Comparison of ENCODE assay signal across 8 cellular contexts in the genomic region with DNA sequence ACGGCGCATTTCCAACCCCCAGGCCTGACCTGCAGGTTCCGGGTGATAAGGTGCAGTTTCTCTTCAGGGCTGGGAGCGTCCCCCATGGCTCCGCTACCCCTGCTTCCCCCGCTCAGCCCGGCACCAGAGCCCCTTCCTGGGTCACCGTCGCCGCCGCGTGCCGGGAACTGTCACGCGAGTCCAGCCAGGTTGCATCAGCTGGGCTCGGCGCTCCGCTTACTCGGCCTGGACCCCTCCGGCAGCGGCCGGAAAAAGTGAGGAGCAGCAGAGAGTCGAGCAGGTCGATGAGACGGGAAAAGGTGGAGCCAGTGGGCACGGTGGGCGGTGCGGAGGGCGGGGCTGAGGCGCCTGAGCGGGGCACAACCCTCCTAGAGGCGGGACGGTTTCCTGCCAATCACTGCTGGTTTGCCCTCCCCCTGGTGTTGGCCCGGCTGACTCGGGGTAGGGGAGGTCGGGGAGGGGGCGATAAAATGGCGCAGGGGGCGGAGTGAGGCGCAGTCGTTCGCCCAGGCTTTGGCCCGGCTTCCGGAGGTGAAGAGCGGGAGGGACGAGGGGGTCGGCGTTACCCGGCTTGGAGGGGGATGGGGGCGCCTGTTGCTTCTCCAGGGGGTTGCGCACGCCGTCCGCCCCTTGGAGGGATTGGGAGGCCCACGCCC. TPM values are rescaled to one million over a fixed set of nuclear protein-coding genes. Genes with fewer than 3 reads are reported as not detected.
DNase-seq lines count a peak whose midpoint lies in the region; ATAC-seq and TF ChIP-seq lines count a peak whose summit lies in the region.

A gene (plus strand): TSS at position 495 of the 656 bp plus-strand sequence. CDS start 8,447 bp downstream, outside the sequence.
A gene (minus strand): TSS at position 200 of the 656 bp plus-strand sequence. CDS start 114 bp downstream, at position 86.

- peak within 1 kb of the TSS; percentile 98 for H3K4me2 ChIP-seq in PC-9

- peak within 1 kb of the TSS; percentile 89 for H2AFZ ChIP-seq in PC-9

- H3K27me3 ChIP-seq in PC-9 (ENCODE audit: insufficient read depth, low read depth) = no peaks in the 10 kb centered on the region
- no peaks in the 10 kb centered on the region for H3K27me3 ChIP-seq in mucosa of rectum (ENCODE audit: control insufficient read depth in 2 of 2, insufficient read depth in 2 of 2, low read length in 2 of 2)

- H4K20me1 ChIP-seq in PC-9 (ENCODE audit: insufficient read depth) = peaks cover 35% of the 10 kb centered on the region

- H3K4me3 ChIP-seq in Jurkat, Clone E6-1 (ENCODE audit: low read length) = peak within 1 kb of the TSS; percentile 81
- H3K4me3 ChIP-seq in PC-9 = peak within 1 kb of the TSS; percentile 99
- H3K4me3 ChIP-seq in epithelial cell of proximal tubule (ENCODE audit: low read depth, low read length) = peak within 1 kb of the TSS; percentile 99
- H3K4me3 ChIP-seq in mucosa of rectum (ENCODE audit: low read length in 2 of 2) = peak within 1 kb of the TSS; percentile 97

- H3K4me1 ChIP-seq in PC-9 (replicated peaks; ENCODE audit: insufficient read depth) (peaks cover 38% of the 10 kb centered on the region), mucosa of rectum (ENCODE audit: control insufficient read depth in 2 of 2, insufficient read depth in 2 of 2, low read length in 2 of 2) (peaks cover 22 to 24% of the 10 kb centered on the region in 2 donors)

- POLR2A ChIA-PET in PC-9 (lab: Charles Lee; ENCODE audit: unreplicated experiment) = interaction anchor here (0.6 kb wide), 1 partner anchor 28 kb away, joined by 13 read pairs; no protein-coding TSS in a partner anchor

- no peaks in the 10 kb centered on the region for H3K9me3 ChIP-seq in PC-9 (ENCODE audit: insufficient read depth, low read depth)
- no peaks in the 10 kb centered on the region for H3K9me3 ChIP-seq in mucosa of rectum (ENCODE audit: control insufficient read depth in 2 of 2, low read length in 2 of 2)

- peak; percentile 77 for ATAC-seq in GM21619 (IDR thresholded peaks at IDR 0.05; ENCODE audit: unreplicated experiment)

- H3K79me2 ChIP-seq in PC-9 (ENCODE audit: low read depth) = peaks cover 91% of the 10 kb centered on the region

- H3F3A ChIP-seq in PC-9 (ENCODE audit: insufficient read depth, low read depth) = peaks cover 9% of the 10 kb centered on the region; the same call in 1 of the 2 replicates

- CTCF ChIA-PET in PC-9 (lab: Charles Lee) = no interaction called here

- H3K36me3 ChIP-seq in PC-9 (ENCODE audit: low read depth) (peaks cover 30% of the 10 kb centered on the region), mucosa of rectum (ENCODE audit: control insufficient read depth in 2 of 2, insufficient read depth in 2 of 2, low read length in 2 of 2) (no peaks in the 10 kb centered on the region)

- TF ChIP-seq CTCF in PC-9 (conservative IDR thresholded peaks at IDR 0.05) (no peak), epithelial cell of proximal tubule (conservative IDR thresholded peaks at IDR 0.05; ENCODE audit: low read depth, low read length) (no peak)

- H3K9me2 ChIP-seq in PC-9 (ENCODE audit: insufficient read depth) = no peaks in the 10 kb centered on the region

- peak; percentile 99 for DNase-seq in DMS153 (lab: John Stamatoyannopoulos, UW)
- DNase-seq in Jurkat, Clone E6-1 (ENCODE audit: low read depth, low spot score) = peak; percentile 98
- DNase-seq in PC-9 = peak; percentile 90 to 99
- DNase-seq in activated T-cell treated with anti-CD3 and anti-CD28 coated beads, Interleukin-2, amount 50 U/mL, for 1 hour = peak; percentile 100
- DNase-seq in epithelial cell of proximal tubule (ENCODE audit: low read depth) = peak; percentile 54
- peak; percentile 100 for DNase-seq in stimulated activated CD8-positive, alpha-beta memory T cell treated with anti-CD3 and anti-CD28 coated beads, Interleukin-4, amount 100 ng/mL, for 48 hours

- peak within 1 kb of the TSS; percentile 89 for H3K27ac ChIP-seq in PC-9
- H3K27ac ChIP-seq in mucosa of rectum (ENCODE audit: low read depth in 2 of 2, low read length in 2 of 2) = peak within 1 kb of the TSS; percentile 94 to 97

- no TSS peak for BruUV-seq in PC-9 (replicated peaks; lab: Mats Ljungman, UMichigan)

- intact Hi-C loops in PC-9 (cut with micrococcal nuclease; ENCODE audit: unreplicated experiment) = loop anchor here (1.0 to 10.0 kb wide), 5 partner anchors 36 to 423 kb away; a partner anchor contains a TSS

- H3K9ac ChIP-seq in mucosa of rectum (ENCODE audit: low read depth in 1 of 2, low read length in 2 of 2) = peak within 1 kb of the TSS; percentile 93 to 96

RNA-seq across cellular contexts. Expression of the first gene that starts in this region (rescaled TPM):
- 36.8 TPM for polyA plus RNA-seq in Jurkat, Clone E6-1 (2012; ENCODE audit: insufficient read depth, insufficient read length)
- total RNA-seq in PC-9 (2021) (42.4 and 47.0 TPM in 2 replicates), epithelial cell of proximal tubule (14.3 and 26.6 TPM in 2 replicates)

RNA-seq across cellular contexts. Expression of the second gene that starts in this region (rescaled TPM):
- polyA plus RNA-seq in Jurkat, Clone E6-1 (2012; ENCODE audit: insufficient read depth, insufficient read length) = 224 TPM
- total RNA-seq in PC-9 (2021) (180 and 187 TPM in 2 replicates), epithelial cell of proximal tubule (90.9 and 169 TPM in 2 replicates)

Comparison
In these comparisons a context has a peak if more than half of its experiments do, and no peak if none do; other contexts are left out.
1. Peak in every context shown above with its lines: DNase-seq, ATAC-seq, H3K4me3 ChIP-seq and H3K27ac ChIP-seq.